In genomic region chr13:48588120-48588519, GRCh38 we compare ENCODE assay signal across 22 cellular contexts. TPM values are rescaled to one million over a fixed set of nuclear protein-coding genes. Genes with fewer than 3 reads are reported as not detected.
DNase-seq lines count a peak whose midpoint lies in the region; ATAC-seq, FAIRE-seq and TF ChIP-seq lines count a peak whose summit lies in the region.
"Had no signal": no experiment of that assay in that cellular context is flagged by ENCODE, and none has a peak within 500 bp of the region (broad histone marks: within the 10 kb centered on the region; RNA-seq: fewer than 3 reads in every experiment).

No MANE protein-coding gene starts in this region.

- H3K27me3 ChIP-seq in HepG2 (ENCODE audit: control insufficient read depth in 1 of 2, insufficient read depth in 2 of 2, low read length in 2 of 2) (no peaks in the 10 kb centered on the region), right lobe of liver (no peaks in the 10 kb centered on the region), K562 (ENCODE audit: control insufficient read depth in 2 of 2, insufficient read depth in 2 of 2, low read length in 2 of 2) (no peaks in the 10 kb centered on the region), mesendoderm (ENCODE audit: insufficient read depth, low read length, poor library complexity) (no peaks in the 10 kb centered on the region), breast epithelium (no peaks in the 10 kb centered on the region)
- H3K27me3 ChIP-seq: Peyer's patch had no signal

- CTCF ChIA-PET in HepG2 (lab: Yijun Ruan, JAX; ENCODE audit: low intra/inter-chr PET ratio, low total read pairs) = no interaction called here
- CTCF ChIA-PET in K562 (lab: Yijun Ruan, JAX; ENCODE audit: low intra/inter-chr PET ratio) = no interaction called here

- H4K20me1 ChIP-seq in HepG2 (ENCODE audit: insufficient read depth, low read length) (no peaks in the 10 kb centered on the region), K562 (replicated peaks; ENCODE audit: control insufficient read depth, insufficient read depth, low read length) (no peaks in the 10 kb centered on the region)

- H4K8ac ChIP-seq in mesendoderm (ENCODE audit: low read depth, low read length) = no peak overlapping the region

- H3K18ac ChIP-seq in mesendoderm (ENCODE audit: low read length) = no peak overlapping the region

- no peak overlapping the region for H3K56ac ChIP-seq in mesendoderm (ENCODE audit: low read length)

- H3K4me2 ChIP-seq in HepG2 (ENCODE audit: low read depth, low read length) (no peak overlapping the region), K562 (ENCODE audit: insufficient read depth, low read length) (no peak overlapping the region), mesendoderm (ENCODE audit: low read length) (no peak overlapping the region)

- DNase-seq in HepG2 (ENCODE audit: low spot score) = no peak
- DNase-seq in right lobe of liver = no peak
- DNase-seq in K562 (ENCODE audit: extremely low read depth in 1 of 4, low spot score in 3 of 4) = no peak
- DNase-seq in mesendoderm = no peak
- DNase-seq in activated CD8-positive, alpha-beta memory T cell treated with anti-CD3 and anti-CD28 coated beads, Interleukin-2, amount 50 U/mL, for 4 hours = no peak
- DNase-seq in breast epithelium (ENCODE audit: low spot score in 2 of 2) = no peak
- DNase-seq in amniotic stem cell (lab: John Stamatoyannopoulos, UW) = no peak
- DNase-seq: C1 segment of cervical spinal cord; CD4-positive, alpha-beta memory T cell; COR-L47; Karpas-422; NCI-H1092; NCI-H1417 treated with DMSO at 0.1 percent for 48 hours; NCI-H1694 treated with DMSO at 0.1 percent for 48 hours; NCI-H2081; NCI-H2227 treated with DMSO at 0.1 percent for 48 hours; NCI-H510A; NCI-H69; OCI-M1; Peyer's patch had no signal

- ATAC-seq in HepG2 (no peak), right lobe of liver (no peak), K562 (no peak)
- ATAC-seq: HCT116 had no signal

- FAIRE-seq in HepG2 (lab: Jason Lieb, UNC) (no peak), K562 (lab: Jason Lieb, UNC) (no peak)
- FAIRE-seq: G401.6 had no signal

- WGBS in HepG2 (ENCODE audit: low lambda C conversion rate) = 100% methylated on average over 2 of the region's 2 CpGs
- 100% methylated on average over 1 of the region's 2 CpGs for WGBS in right lobe of liver (ENCODE audit: insufficient coverage, low coverage, low lambda C conversion rate, missing lambda C conversion rate)
- WGBS in K562 (ENCODE audit: insufficient coverage, low coverage, missing lambda C conversion rate) = 33% methylated on average over 2 of the region's 2 CpGs
- WGBS in mesendoderm (ENCODE audit: extremely low coverage, insufficient coverage, low lambda C conversion rate) = no CpG with 5 or more reads among the region's 2 CpGs

- no peak overlapping the region for H2BK15ac ChIP-seq in mesendoderm (replicated peaks; ENCODE audit: low read depth)

- H3K36me3 ChIP-seq in HepG2 (replicated peaks in 1 of 2; ENCODE audit: control insufficient read depth in 1 of 2, insufficient read depth in 2 of 2, low read length in 2 of 2) = no peaks in the 10 kb centered on the region
- no peaks in the 10 kb centered on the region for H3K36me3 ChIP-seq in right lobe of liver
- no peaks in the 10 kb centered on the region for H3K36me3 ChIP-seq in K562 (ENCODE audit: control insufficient read depth, insufficient read depth, low read length)
- H3K36me3 ChIP-seq in mesendoderm (ENCODE audit: control insufficient read depth, insufficient read depth, low read length) = no peaks in the 10 kb centered on the region
- no peaks in the 10 kb centered on the region for H3K36me3 ChIP-seq in breast epithelium
- H3K36me3 ChIP-seq: Peyer's patch had no signal

- H3K9ac ChIP-seq in HepG2 (ENCODE audit: insufficient read depth, low read depth, low read length) (no peak overlapping the region), K562 (ENCODE audit: insufficient read depth in 1 of 2, low read depth in 2 of 2, low read length in 2 of 2) (no peak overlapping the region), mesendoderm (ENCODE audit: low read length) (no peak overlapping the region)

- H3K23ac ChIP-seq in mesendoderm (ENCODE audit: low read length) = no peak overlapping the region

- H2AFZ ChIP-seq in HepG2 (ENCODE audit: low read length) (no peak overlapping the region), K562 (ENCODE audit: low read depth, low read length) (no peak overlapping the region)

- peaks cover 92% of the 10 kb centered on the region for H3K4me1 ChIP-seq in HepG2 (ENCODE audit: insufficient read depth, low read length)
- no peaks in the 10 kb centered on the region for H3K4me1 ChIP-seq in right lobe of liver
- peaks cover 0 to 5% of the 10 kb centered on the region in 2 experiments; a peak in 1 of 5 replicates for H3K4me1 ChIP-seq in K562 (replicated peaks in 1 of 2; ENCODE audit: control insufficient read depth in 2 of 2, insufficient read depth in 2 of 2, low read length in 2 of 2)
- H3K4me1 ChIP-seq in mesendoderm (ENCODE audit: control insufficient read depth, low read depth, low read length) = peaks cover 2% of the 10 kb centered on the region
- peaks cover 6 to 10% of the 10 kb centered on the region in 2 donors for H3K4me1 ChIP-seq in breast epithelium
- H3K4me1 ChIP-seq: Peyer's patch had no signal

- TF ChIP-seq POLR2A in HepG2 (IDR thresholded peaks at IDR 0.05; ENCODE audit: insufficient read depth in 1 of 2, low read depth in 2 of 2, low read length in 2 of 2) = no peak
- TF ChIP-seq POLR2A in right lobe of liver (IDR thresholded peaks at IDR 0.05) = no peak
- TF ChIP-seq POLR2A in K562 (conservative IDR thresholded peaks at IDR 0.05) = no peak
- TF ChIP-seq POLR2A in breast epithelium (IDR thresholded peaks at IDR 0.05) = no peak

- H3K9me3 ChIP-seq in HepG2 (ENCODE audit: low read length) (peaks cover 10% of the 10 kb centered on the region), right lobe of liver (no peaks in the 10 kb centered on the region), K562 (replicated peaks; ENCODE audit: control insufficient read depth, insufficient read depth, low read depth, low read length) (no peaks in the 10 kb centered on the region), breast epithelium (no peaks in the 10 kb centered on the region)
- H3K9me3 ChIP-seq: Peyer's patch had no signal

- no peaks in the 10 kb centered on the region for H3K9me1 ChIP-seq in K562 (ENCODE audit: control insufficient read depth, insufficient read depth, low read length)

- POLR2A ChIA-PET in HepG2 (lab: Yijun Ruan, JAX) = no interaction called here
- POLR2A ChIA-PET in K562 (lab: Yijun Ruan, JAX) = no interaction called here

- no TSS peak for BruUV-seq in HepG2 (replicated peaks; lab: Mats Ljungman, UMichigan)
- BruUV-seq in K562 (replicated peaks; lab: Mats Ljungman, UMichigan) = no TSS peak

- TF ChIP-seq CTCF in HepG2 (CRISPR knock-in tag; IDR thresholded peaks at IDR 0.05) (no peak), right lobe of liver (IDR thresholded peaks at IDR 0.05) (no peak), K562 (IDR thresholded peaks at IDR 0.05 in 2 of 3, conservative IDR thresholded peaks at IDR 0.05 in 1 of 3; ENCODE audit: insufficient read depth in 2 of 3, low read depth in 1 of 3, low read length in 3 of 3) (no peak), breast epithelium (IDR thresholded peaks at IDR 0.05) (no peak)

- H3K27ac ChIP-seq in HepG2 (ENCODE audit: extremely low read length, insufficient read depth, low read length) = no peak overlapping the region
- H3K27ac ChIP-seq in right lobe of liver = no peak overlapping the region
- no peak overlapping the region for H3K27ac ChIP-seq in K562 (ENCODE audit: extremely low read depth, low read depth, low read length)
- no peak overlapping the region for H3K27ac ChIP-seq in mesendoderm (ENCODE audit: low read depth, low read length)
- no peak overlapping the region for H3K27ac ChIP-seq in breast epithelium
- H3K27ac ChIP-seq: Peyer's patch had no signal

- in situ Hi-C loops in HepG2 (cut with HindIII; ENCODE audit: extremely low pct_ligation_motif_present, low pct_unique_long_range_greater_than_20kb) (loop anchor here (25.0 kb wide), 1 partner anchor 476 kb away; no protein-coding TSS in a partner anchor), K562 (cut with MboI) (loop anchor here (25.0 kb wide), 1 partner anchor 251 kb away; no protein-coding TSS in a partner anchor)

- H3K4me3 ChIP-seq in HepG2 (replicated peaks in 1 of 3; ENCODE audit: insufficient read depth in 1 of 3, low read depth in 2 of 3, low read length in 3 of 3) (no peak overlapping the region), right lobe of liver (no peak overlapping the region), K562 (no peak overlapping the region), mesendoderm (ENCODE audit: low read length) (no peak overlapping the region), breast epithelium (no peak overlapping the region)
- H3K4me3 ChIP-seq: Peyer's patch had no signal

- intact Hi-C loops in HepG2 (cut with micrococcal nuclease; ENCODE audit: unreplicated experiment) (no loop called here), right lobe of liver (cut with DNase I) (loop anchor here in 1 of 2 donors (10.0 kb wide), 1 partner anchor 253 kb away; no protein-coding TSS in a partner anchor), K562 (cut with micrococcal nuclease) (no loop called here), breast epithelium (cut with DNase I; ENCODE audit: low total_unique reads) (no loop called here)

- H3K79me2 ChIP-seq in HepG2 (ENCODE audit: insufficient read depth, low read length) = no peaks in the 10 kb centered on the region
- no peaks in the 10 kb centered on the region for H3K79me2 ChIP-seq in K562 (ENCODE audit: control insufficient read depth, insufficient read depth, low read length)
- no peaks in the 10 kb centered on the region for H3K79me2 ChIP-seq in mesendoderm (ENCODE audit: control insufficient read depth, insufficient read depth, low read length)

- H2BK5ac ChIP-seq in mesendoderm (ENCODE audit: low read length) = no peak overlapping the region

- H2BK120ac ChIP-seq in mesendoderm (ENCODE audit: low read depth, low read length) = no peak overlapping the region

- TF ChIP-seq EP300 in HepG2 (IDR thresholded peaks at IDR 0.05; ENCODE audit: low read depth in 2 of 2, low read length in 2 of 2) (no peak), HepG2 (CRISPR knock-in tag; IDR thresholded peaks at IDR 0.05; ENCODE audit: borderline replicate concordance) (no peak), K562 (IDR thresholded peaks at IDR 0.05; ENCODE audit: low read length) (no peak)

- no peak overlapping the region for H4K5ac ChIP-seq in mesendoderm (ENCODE audit: low read length)

- no peak for TF ChIP-seq RAD21 in HepG2 (CRISPR knock-in tag; IDR thresholded peaks at IDR 0.05)
- no peak for TF ChIP-seq RAD21 in K562 (CRISPR knock-in tag; conservative IDR thresholded peaks at IDR 0.05 in 1 of 2, IDR thresholded peaks at IDR 0.05 in 1 of 2)

- no peaks in the 10 kb centered on the region for H3K79me1 ChIP-seq in mesendoderm (ENCODE audit: low read length)

- H2AK5ac ChIP-seq in mesendoderm (ENCODE audit: low read length) = peak overlapping the region; percentile 50

- no peak overlapping the region for H3K4ac ChIP-seq in mesendoderm (ENCODE audit: low read depth, low read length)

RNA-seq across cellular contexts. Expression of gene RCBTB2, which starts 55.2 kb away (rescaled TPM):
- 1.9 and 3.0 TPM in 2 replicates for total RNA-seq in HepG2 (2016; rRNA removed; fragmentation: Illumina TruSeq; extraction: Trizol)
- total RNA-seq in HepG2 (2016; cell fraction: cytosol; rRNA removed; fragmentation: Illumina TruSeq; extraction: Trizol; ENCODE audit: low read depth) = 0.26 and 0.40 TPM in 2 replicates
- 2.2 and 2.8 TPM in 2 replicates for total RNA-seq in HepG2 (2016; cell fraction: insoluble cytoplasmic fraction; rRNA removed; fragmentation: Illumina TruSeq; extraction: Trizol)
- 0.86 and 1.1 TPM in 2 replicates for total RNA-seq in HepG2 (2016; cell fraction: membrane; rRNA removed; fragmentation: Illumina TruSeq; extraction: Trizol)
- 2.0 and 4.1 TPM in 2 replicates for total RNA-seq in HepG2 (2016; cell fraction: nucleus; rRNA removed; fragmentation: Illumina TruSeq; extraction: Trizol)
- polyA plus RNA-seq in HepG2 (2011; rRNA removed) = 1.8 and 2.7 TPM in 2 replicates
- 1.3 and 1.6 TPM in 2 replicates for polyA plus RNA-seq in HepG2 (2011; cell fraction: cytosol; rRNA removed)
- 1.8 and 2.5 TPM in 2 replicates for polyA plus RNA-seq in HepG2 (2011; cell fraction: nucleus; rRNA removed)
- 1.2 and 1.6 TPM in 2 replicates for polyA plus RNA-seq in HepG2 (2012)
- polyA plus RNA-seq in HepG2 (2016; cell fraction: cytosol; fragmentation: Illumina TruSeq; extraction: Trizol; ENCODE audit: low read depth) = 0.16 and 0.17 TPM in 2 replicates
- 2.0 and 2.2 TPM in 2 replicates for polyA plus RNA-seq in HepG2 (2016; cell fraction: insoluble cytoplasmic fraction; fragmentation: Illumina TruSeq; extraction: Trizol; ENCODE audit: low read depth)
- 0.30 and 0.35 TPM in 2 replicates for polyA plus RNA-seq in HepG2 (2016; cell fraction: membrane; fragmentation: Illumina TruSeq; extraction: Trizol; ENCODE audit: low read depth)
- polyA plus RNA-seq in HepG2 (2016; cell fraction: nucleus; fragmentation: Illumina TruSeq; extraction: Trizol; ENCODE audit: insufficient read depth, low read depth) = 3.2 and 3.5 TPM in 2 replicates
- polyA minus RNA-seq in HepG2 (2011; rRNA and poly(A)+ RNA removed; ENCODE audit: low replicate concordance) = 3.5 and 3.8 TPM in 2 replicates
- 1.2 and 1.4 TPM in 2 replicates for polyA minus RNA-seq in HepG2 (2011; cell fraction: cytosol; rRNA and poly(A)+ RNA removed)
- polyA minus RNA-seq in HepG2 (2011; cell fraction: nucleus; rRNA and poly(A)+ RNA removed) = 3.1 and 4.5 TPM in 2 replicates
- total RNA-seq in right lobe of liver = 1 to 10 TPM; 2.6 to 7.5 (median 4.8) TPM
- 0.65 and 0.72 TPM in 2 replicates for total RNA-seq in K562 (2011; cell fraction: chromatin; rRNA removed; ENCODE audit: low replicate concordance)
- total RNA-seq in K562 (2011; cell fraction: nucleolus; rRNA removed) = 0.17 and 0.26 TPM in 2 replicates
- 0.44 and 0.53 TPM in 2 replicates for total RNA-seq in K562 (2011; cell fraction: nucleoplasm; rRNA removed)
- 0.69 and 0.91 TPM in 2 replicates for total RNA-seq in K562 (2014; rRNA removed)
- total RNA-seq in K562 (2014; rRNA removed; fragmentation: Illumina TruSeq; extraction: Trizol) = 1.5 TPM in 2 replicates
- total RNA-seq in K562 (2015; rRNA removed; fragmentation: Illumina TruSeq; extraction: Trizol) = 1.8 and 1.9 TPM in 2 replicates
- 1.3 TPM in 2 replicates for total RNA-seq in K562 (2021)
- 1.2 TPM in 2 replicates for polyA plus RNA-seq in K562 (2011; rRNA removed)
- 0.51 and 0.99 TPM in 2 replicates for polyA plus RNA-seq in K562 (2011; cell fraction: cytosol; rRNA removed)
- polyA plus RNA-seq in K562 (2011; cell fraction: nucleus; rRNA removed) = 1.0 and 1.1 TPM in 2 replicates
- polyA plus RNA-seq in K562 (2012) = 1.9 and 2.9 TPM in 2 replicates
- polyA plus RNA-seq in K562 (2014; fragmentation: Illumina TruSeq; extraction: Trizol) = 0.93 and 1.2 TPM in 2 replicates
- 1 to 10 TPM; 2.8 to 3.3 TPM for polyA plus RNA-seq in K562 (2014; fragmentation: Nextera tagmentation; extraction: Ambion mirVana)
- 1.1 and 1.8 TPM in 2 replicates for polyA plus RNA-seq in K562 (2014; rRNA removed)
- polyA minus RNA-seq in K562 (2011; rRNA and poly(A)+ RNA removed) = 0.99 and 1.2 TPM in 2 replicates
- polyA minus RNA-seq in K562 (2011; cell fraction: cytosol; rRNA and poly(A)+ RNA removed) = 0.38 TPM in 1 of 2 replicates, not detected in the other
- polyA minus RNA-seq in K562 (2011; cell fraction: nucleus; rRNA and poly(A)+ RNA removed) = 0.40 and 0.56 TPM in 2 replicates
- 8.9 TPM for polyA plus RNA-seq in mesendoderm (2013, experiment 1 of 2)
- 9.0 TPM for polyA plus RNA-seq in mesendoderm (2013, experiment 2 of 2)
- total RNA-seq in breast epithelium = 10 to 100 TPM; 10.8 to 16.1 (median 14.9) TPM

Comparison
In these comparisons a context has a peak if more than half of its experiments do, and no peak if none do; other contexts are left out.
1. Of the 241 proteins assayed by ChIP-seq in both HepG2 and K562: peak only in HepG2: none; only in K562: MAFG; in both: MAFF and MAFK; in neither: 238.